14 cellular contexts compared by ENCODE assay signal in the genomic region with DNA sequence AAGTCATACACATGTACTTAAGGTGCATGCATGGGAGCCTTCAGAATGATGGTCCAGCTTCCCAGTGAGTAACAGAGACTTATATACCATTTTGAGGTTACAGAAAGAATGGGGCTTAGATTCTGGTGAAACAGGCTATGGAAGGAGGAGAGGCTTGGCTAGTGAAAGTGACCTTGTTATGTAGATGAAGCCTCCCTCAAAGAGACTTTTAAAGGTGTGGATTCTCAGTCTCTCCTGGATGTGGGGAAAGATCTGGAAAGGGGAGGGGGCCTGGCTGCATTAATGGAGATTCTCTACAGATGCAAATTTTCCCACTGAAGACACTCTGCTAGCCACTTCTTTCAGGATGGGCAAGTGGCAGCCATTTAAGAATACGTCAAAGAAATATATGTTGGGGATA. TPM values are rescaled to one million over a fixed set of nuclear protein-coding genes. Genes with fewer than 3 reads are reported as not detected.
DNase-seq lines count a peak whose midpoint lies in the region; ATAC-seq, FAIRE-seq and TF ChIP-seq lines count a peak whose summit lies in the region.
"Had no signal": no experiment of that assay in that cellular context is flagged by ENCODE, and none has a peak within 500 bp of the region (broad histone marks: within the 10 kb centered on the region; RNA-seq: fewer than 3 reads in every experiment).

No MANE protein-coding gene starts in this region.

- H3K4me3 ChIP-seq in GM23338 (peak overlapping the region; percentile 32; the same call in 1 of the 2 replicates), kidney (ENCODE audit: low read length in 2 of 2) (peak overlapping the region in 1 of 2 donors; percentile 31)
- H3K4me3 ChIP-seq: K562 had no signal

- CTCF ChIA-PET in activated naive CD4-positive, alpha-beta T cell treated with anti-CD3 and anti-CD28 coated beads for 36 hours (lab: Charles Lee) = no interaction called here
- CTCF ChIA-PET in activated CD8-positive, alpha-beta T cell treated with anti-CD3 and anti-CD28 coated beads for 36 hours (lab: Charles Lee) = interaction anchor here (1.4 to 2.4 kb wide), 3 partner anchors 9 to 34 kb away, joined by 4 to 17 read pairs (median 4); no protein-coding TSS in a partner anchor

- peak overlapping the region; percentile 92 for H3K27ac ChIP-seq in GM23338 (ENCODE audit: low read depth)
- H3K27ac ChIP-seq in kidney (ENCODE audit: low read depth in 2 of 2, low read length in 2 of 2) = peak overlapping the region; percentile 66 to 74
- H3K27ac ChIP-seq: C4-2B had no signal

- intact Hi-C loops in activated T-helper 1 cell treated with anti-CD3 and anti-CD28 coated beads, Interleukin-12 subunit alpha, Interleukin-12 subunit beta, Interleukin-2, Interleukin-4 antibody, amounts not matched to agents 30 ng/mL and 10 ng/mL and 1 ng/mL, durations not matched to agents 14 hours and 24 hours and 36 hours (cut with micrococcal nuclease) = loop anchor here (5.0 kb wide), 1 partner anchor 88 kb away; no protein-coding TSS in a partner anchor
- intact Hi-C loops in kidney (cut with DNase I) = no loop called here
- intact Hi-C loops in activated naive CD4-positive, alpha-beta T cell treated with anti-CD3 and anti-CD28 coated beads for 36 hours (cut with micrococcal nuclease) = loop anchor here (10.0 kb wide), 1 partner anchor 1150 kb away; no protein-coding TSS in a partner anchor
- intact Hi-C loops in activated CD8-positive, alpha-beta T cell treated with anti-CD3 and anti-CD28 coated beads for 36 hours (cut with micrococcal nuclease) = no loop called here

- H3K36me3 Mint-ChIP-seq in GM23338 (ENCODE audit: low read depth) = peaks cover 4% of the 10 kb centered on the region; the same call in 1 of the 3 replicates
- H3K36me3 Mint-ChIP-seq in activated T-helper 1 cell treated with anti-CD3 and anti-CD28 coated beads, Interleukin-12 subunit alpha, Interleukin-12 subunit beta, Interleukin-2, Interleukin-4 antibody, amounts not matched to agents 30 ng/mL and 10 ng/mL and 1 ng/mL, durations not matched to agents 14 hours and 24 hours and 36 hours (ENCODE audit: low read depth) = no peaks in the 10 kb centered on the region
- no peaks in the 10 kb centered on the region for H3K36me3 Mint-ChIP-seq in activated naive CD4-positive, alpha-beta T cell treated with anti-CD3 and anti-CD28 coated beads for 36 hours (ENCODE audit: low read depth)
- no peaks in the 10 kb centered on the region for H3K36me3 Mint-ChIP-seq in activated CD8-positive, alpha-beta T cell treated with anti-CD3 and anti-CD28 coated beads for 36 hours (ENCODE audit: low read depth)

- DNase-seq in GM23338 (ENCODE audit: low spot score) (no peak), kidney (no peak), omental fat pad (ENCODE audit: low spot score) (no peak), NCI-H187 treated with DMSO at 0.1 percent for 48 hours (lab: John Stamatoyannopoulos, UW) (no peak)
- no peak for DNase-seq in activated T-helper 1 cell treated with anti-CD3 and anti-CD28 coated beads, Interleukin-12 subunit alpha, Interleukin-12 subunit beta, Interleukin-2, Interleukin-4 antibody, amounts not matched to agents 30 ng/mL and 10 ng/mL and 1 ng/mL, durations not matched to agents 14 hours and 24 hours and 36 hours (ENCODE audit: low spot score)
- DNase-seq in stimulated activated CD8-positive, alpha-beta memory T cell treated with anti-CD3 and anti-CD28 coated beads, Interleukin-4, amount 100 ng/mL, for 48 hours = peak; percentile 11
- no peak for DNase-seq in activated naive CD4-positive, alpha-beta T cell treated with anti-CD3 and anti-CD28 coated beads for 36 hours
- DNase-seq in activated CD8-positive, alpha-beta T cell treated with anti-CD3 and anti-CD28 coated beads for 36 hours = no peak
- DNase-seq: activated CD4-positive, alpha-beta T cell treated with anti-CD3 and anti-CD28 coated beads for 1 hour; NCI-H1694 had no signal

- H4K20me1 ChIP-seq in GM23338 (replicated peaks; ENCODE audit: insufficient read depth) = no peaks in the 10 kb centered on the region

- no peaks in the 10 kb centered on the region; the same call in 2 of the 3 replicates for H3K9me3 Mint-ChIP-seq in GM23338
- no peaks in the 10 kb centered on the region for H3K9me3 Mint-ChIP-seq in activated T-helper 1 cell treated with anti-CD3 and anti-CD28 coated beads, Interleukin-12 subunit alpha, Interleukin-12 subunit beta, Interleukin-2, Interleukin-4 antibody, amounts not matched to agents 30 ng/mL and 10 ng/mL and 1 ng/mL, durations not matched to agents 14 hours and 24 hours and 36 hours
- no peaks in the 10 kb centered on the region for H3K9me3 Mint-ChIP-seq in activated naive CD4-positive, alpha-beta T cell treated with anti-CD3 and anti-CD28 coated beads for 36 hours
- no peaks in the 10 kb centered on the region for H3K9me3 Mint-ChIP-seq in activated CD8-positive, alpha-beta T cell treated with anti-CD3 and anti-CD28 coated beads for 36 hours
- H3K9me3 Mint-ChIP-seq: activated T-helper 17 cell treated with anti-CD3 and anti-CD28 coated beads, Interleukin-2, amount 50 U/mL, for 72 hours had no signal

- H3K9me2 ChIP-seq in GM23338 (ENCODE audit: insufficient read depth) = peaks cover 9% of the 10 kb centered on the region; the same call in 1 of the 2 replicates

- peaks cover 8% of the 10 kb centered on the region for H3K27me3 ChIP-seq in GM23338 (ENCODE audit: insufficient read depth)

- peaks cover 35% of the 10 kb centered on the region for H3K27me3 Mint-ChIP-seq in GM23338 (ENCODE audit: insufficient read depth, low read depth, poor library complexity)
- H3K27me3 Mint-ChIP-seq in activated T-helper 1 cell treated with anti-CD3 and anti-CD28 coated beads, Interleukin-12 subunit alpha, Interleukin-12 subunit beta, Interleukin-2, Interleukin-4 antibody, amounts not matched to agents 30 ng/mL and 10 ng/mL and 1 ng/mL, durations not matched to agents 14 hours and 24 hours and 36 hours (ENCODE audit: insufficient read depth) = no peaks in the 10 kb centered on the region
- H3K27me3 Mint-ChIP-seq in activated naive CD4-positive, alpha-beta T cell treated with anti-CD3 and anti-CD28 coated beads for 36 hours (ENCODE audit: low read depth) = no peaks in the 10 kb centered on the region
- no peaks in the 10 kb centered on the region for H3K27me3 Mint-ChIP-seq in activated CD8-positive, alpha-beta T cell treated with anti-CD3 and anti-CD28 coated beads for 36 hours
- H3K27me3 Mint-ChIP-seq: activated T-helper 17 cell treated with anti-CD3 and anti-CD28 coated beads, Interleukin-2, amount 50 U/mL, for 72 hours had no signal

- H3F3A ChIP-seq in GM23338 (replicated peaks; ENCODE audit: low read depth) = peaks cover 6% of the 10 kb centered on the region; the same call in 1 of the 2 replicates

- H3K79me2 ChIP-seq in GM23338 (replicated peaks; ENCODE audit: insufficient read depth) = no peaks in the 10 kb centered on the region; the same call in 1 of the 2 replicates

- TF ChIP-seq CTCF in GM23338 (conservative IDR thresholded peaks at IDR 0.05; ENCODE audit: low read depth in 2 of 2) = no peak
- no peak for TF ChIP-seq CTCF in kidney (IDR thresholded peaks at IDR 0.05; ENCODE audit: borderline replicate concordance, extremely low read depth, insufficient read depth)
- TF ChIP-seq CTCF in omental fat pad (IDR thresholded peaks at IDR 0.05) = no peak
- no peak for TF ChIP-seq CTCF in activated CD8-positive, alpha-beta T cell treated with anti-CD3 and anti-CD28 coated beads for 36 hours (IDR thresholded peaks at IDR 0.05)

- no peak overlapping the region for H2AFZ ChIP-seq in GM23338

- ATAC-seq in GM23338 = peak; percentile 53
- ATAC-seq in omental fat pad (ENCODE audit: low FRiP score) = no peak
- ATAC-seq in activated CD8-positive, alpha-beta T cell treated with anti-CD3 and anti-CD28 coated beads for 36 hours = no peak
- ATAC-seq: K562 had no signal

- peak overlapping the region in 1 of 2 donors; percentile 28 for H3K9ac ChIP-seq in kidney (ENCODE audit: low read length in 2 of 2)

- H3K4me2 ChIP-seq in GM23338 = peak overlapping the region; percentile 71

- H3K36me3 ChIP-seq in GM23338 (ENCODE audit: insufficient read depth) (no peaks in the 10 kb centered on the region), kidney (ENCODE audit: control insufficient read depth in 1 of 2, insufficient read depth in 2 of 2, low read length in 2 of 2) (peaks cover under 1 to 4% of the 10 kb centered on the region in 2 donors)

- H3K4me3 Mint-ChIP-seq in GM23338 = no peak overlapping the region
- no peak overlapping the region for H3K4me3 Mint-ChIP-seq in activated T-helper 1 cell treated with anti-CD3 and anti-CD28 coated beads, Interleukin-12 subunit alpha, Interleukin-12 subunit beta, Interleukin-2, Interleukin-4 antibody, amounts not matched to agents 30 ng/mL and 10 ng/mL and 1 ng/mL, durations not matched to agents 14 hours and 24 hours and 36 hours
- H3K4me3 Mint-ChIP-seq in activated naive CD4-positive, alpha-beta T cell treated with anti-CD3 and anti-CD28 coated beads for 36 hours = no peak overlapping the region
- H3K4me3 Mint-ChIP-seq in activated CD8-positive, alpha-beta T cell treated with anti-CD3 and anti-CD28 coated beads for 36 hours = no peak overlapping the region

- POLR2A ChIA-PET in activated CD8-positive, alpha-beta T cell treated with anti-CD3 and anti-CD28 coated beads for 36 hours (lab: Charles Lee) = no interaction called here

- no peak for FAIRE-seq in kidney (lab: Jason Lieb, UNC)
- FAIRE-seq: K562 had no signal

- no peaks in the 10 kb centered on the region for H3K9me3 ChIP-seq in kidney (ENCODE audit: control insufficient read depth in 1 of 2, low read length in 2 of 2)

- peaks cover 76% of the 10 kb centered on the region for H3K4me1 Mint-ChIP-seq in GM23338
- peaks cover 55% of the 10 kb centered on the region for H3K4me1 Mint-ChIP-seq in activated T-helper 1 cell treated with anti-CD3 and anti-CD28 coated beads, Interleukin-12 subunit alpha, Interleukin-12 subunit beta, Interleukin-2, Interleukin-4 antibody, amounts not matched to agents 30 ng/mL and 10 ng/mL and 1 ng/mL, durations not matched to agents 14 hours and 24 hours and 36 hours (ENCODE audit: low read depth)
- peaks cover 38% of the 10 kb centered on the region for H3K4me1 Mint-ChIP-seq in activated naive CD4-positive, alpha-beta T cell treated with anti-CD3 and anti-CD28 coated beads for 36 hours (ENCODE audit: low read depth)
- peaks cover 38% of the 10 kb centered on the region for H3K4me1 Mint-ChIP-seq in activated CD8-positive, alpha-beta T cell treated with anti-CD3 and anti-CD28 coated beads for 36 hours (ENCODE audit: low read depth)

- peaks cover 51% of the 10 kb centered on the region for H3K4me1 ChIP-seq in GM23338 (ENCODE audit: insufficient read depth)
- peaks cover 42 to 72% of the 10 kb centered on the region in 2 donors for H3K4me1 ChIP-seq in kidney (ENCODE audit: control insufficient read depth in 1 of 2, insufficient read depth in 1 of 2, low read depth in 1 of 2, low read length in 2 of 2)

- H3K27ac Mint-ChIP-seq in GM23338 = no peak overlapping the region; the same call in 1 of the 2 replicates
- H3K27ac Mint-ChIP-seq in activated T-helper 1 cell treated with anti-CD3 and anti-CD28 coated beads, Interleukin-12 subunit alpha, Interleukin-12 subunit beta, Interleukin-2, Interleukin-4 antibody, amounts not matched to agents 30 ng/mL and 10 ng/mL and 1 ng/mL, durations not matched to agents 14 hours and 24 hours and 36 hours = peak overlapping the region; percentile 24
- no peak overlapping the region for H3K27ac Mint-ChIP-seq in activated naive CD4-positive, alpha-beta T cell treated with anti-CD3 and anti-CD28 coated beads for 36 hours
- H3K27ac Mint-ChIP-seq in activated CD8-positive, alpha-beta T cell treated with anti-CD3 and anti-CD28 coated beads for 36 hours = no peak overlapping the region

RNA-seq across cellular contexts. Expression of a gene that starts 5.5 kb away (rescaled TPM):
- total RNA-seq in GM23338 (2014; rRNA removed; shearing (Covaris generic)) = 10.3 and 12.4 TPM in 2 replicates
- polyA plus RNA-seq in GM23338 (2016; fragmentation: Nextera tagmentation; extraction: Ambion mirVana) (13.6 and 17.8 TPM in 2 replicates), kidney (ENCODE audit: insufficient read depth, low read depth, low replicate concordance) (83.1 TPM)
- 1.3 and 2.5 TPM in 2 replicates for total RNA-seq in activated T-helper 1 cell treated with anti-CD3 and anti-CD28 coated beads, Interleukin-12 subunit alpha, Interleukin-12 subunit beta, Interleukin-2, Interleukin-4 antibody, amounts not matched to agents 30 ng/mL and 10 ng/mL and 1 ng/mL, durations not matched to agents 14 hours and 24 hours and 36 hours
- total RNA-seq in kidney (76.4 TPM), omental fat pad (100 to 1,000 TPM in 3 of 4 donors, 10 to 100 TPM in 1; 75.1 to 229 (median 142) TPM)
- 1 to 10 TPM; 1.1 to 2.2 TPM for total RNA-seq in activated naive CD4-positive, alpha-beta T cell treated with anti-CD3 and anti-CD28 coated beads for 36 hours
- total RNA-seq in activated CD8-positive, alpha-beta T cell treated with anti-CD3 and anti-CD28 coated beads for 36 hours = 1 to 10 TPM; 1.8 to 1.9 TPM

RNA-seq across cellular contexts. Expression of a gene that starts 13.5 kb away (rescaled TPM):
- total RNA-seq in GM23338 (2014; rRNA removed; shearing (Covaris generic)) = 0.12 and 1.3 TPM in 2 replicates
- polyA plus RNA-seq in GM23338 (2016; fragmentation: Nextera tagmentation; extraction: Ambion mirVana) = 0.37 TPM in 2 replicates
- 4.6 and 5.3 TPM in 2 replicates for total RNA-seq in activated T-helper 1 cell treated with anti-CD3 and anti-CD28 coated beads, Interleukin-12 subunit alpha, Interleukin-12 subunit beta, Interleukin-2, Interleukin-4 antibody, amounts not matched to agents 30 ng/mL and 10 ng/mL and 1 ng/mL, durations not matched to agents 14 hours and 24 hours and 36 hours
- 146 TPM for total RNA-seq in kidney
- polyA plus RNA-seq in kidney (ENCODE audit: insufficient read depth, low read depth, low replicate concordance) = 44.4 TPM
- total RNA-seq in activated naive CD4-positive, alpha-beta T cell treated with anti-CD3 and anti-CD28 coated beads for 36 hours = 1 to 10 TPM; 2.4 to 3.2 TPM
- total RNA-seq in omental fat pad = 100 to 1,000 TPM; 181 to 740 (median 276) TPM
- under 1 TPM; 0.16 to 0.27 TPM for total RNA-seq in activated CD8-positive, alpha-beta T cell treated with anti-CD3 and anti-CD28 coated beads for 36 hours

RNA-seq across cellular contexts. Expression of a gene that starts 35.6 kb away (rescaled TPM):
- total RNA-seq in GM23338 (2014; rRNA removed; shearing (Covaris generic)) = 38.7 and 40.5 TPM in 2 replicates
- polyA plus RNA-seq in GM23338 (2016; fragmentation: Nextera tagmentation; extraction: Ambion mirVana) (72.8 and 81.8 TPM in 2 replicates), kidney (ENCODE audit: insufficient read depth, low read depth, low replicate concordance) (18.7 TPM)
- total RNA-seq in activated T-helper 1 cell treated with anti-CD3 and anti-CD28 coated beads, Interleukin-12 subunit alpha, Interleukin-12 subunit beta, Interleukin-2, Interleukin-4 antibody, amounts not matched to agents 30 ng/mL and 10 ng/mL and 1 ng/mL, durations not matched to agents 14 hours and 24 hours and 36 hours = 23.1 and 25.6 TPM in 2 replicates
- total RNA-seq in kidney (24.5 TPM), omental fat pad (10 to 100 TPM; 25.9 to 51.7 (median 37.7) TPM)
- total RNA-seq in activated naive CD4-positive, alpha-beta T cell treated with anti-CD3 and anti-CD28 coated beads for 36 hours = 10 to 100 TPM; 18.7 to 19.5 TPM
- 10 to 100 TPM; 34.4 to 37.6 TPM for total RNA-seq in activated CD8-positive, alpha-beta T cell treated with anti-CD3 and anti-CD28 coated beads for 36 hours

RNA-seq across cellular contexts. Expression of a gene that starts 54.0 kb away (rescaled TPM):
- not detected in 2 replicates for total RNA-seq in GM23338 (2014; rRNA removed; shearing (Covaris generic))
- polyA plus RNA-seq in GM23338 (2016; fragmentation: Nextera tagmentation; extraction: Ambion mirVana) (not detected in 2 replicates), kidney (ENCODE audit: insufficient read depth, low read depth, low replicate concordance) (127 TPM)
- total RNA-seq in activated T-helper 1 cell treated with anti-CD3 and anti-CD28 coated beads, Interleukin-12 subunit alpha, Interleukin-12 subunit beta, Interleukin-2, Interleukin-4 antibody, amounts not matched to agents 30 ng/mL and 10 ng/mL and 1 ng/mL, durations not matched to agents 14 hours and 24 hours and 36 hours = not detected in 2 replicates
- total RNA-seq in kidney (19.3 TPM), omental fat pad (not detected)
- total RNA-seq in activated naive CD4-positive, alpha-beta T cell treated with anti-CD3 and anti-CD28 coated beads for 36 hours = not detected
- total RNA-seq in activated CD8-positive, alpha-beta T cell treated with anti-CD3 and anti-CD28 coated beads for 36 hours = not detected
- total RNA-seq: activated T-helper 17 cell treated with anti-CD3 and anti-CD28 coated beads, Interleukin-2, amount 50 U/mL, for 72 hours; epithelial cell of proximal tubule; K562 had no signal
- polyA plus RNA-seq: K562 had no signal

Comparison
In these comparisons a context has a peak if more than half of its experiments do, and no peak if none do; other contexts are left out.
1. RNA of a gene that starts 13.5 kb away (total RNA-seq): 181 to 740 TPM in omental fat pad and 146 TPM in kidney (single experiment); 4.6 to 5.3 TPM in activated T-helper 1 cell treated with anti-CD3 and anti-CD28 coated beads, Interleukin-12 subunit alpha, Interleukin-12 subunit beta, Interleukin-2, Interleukin-4 antibody, amounts not matched to agents 30 ng/mL and 10 ng/mL and 1 ng/mL, durations not matched to agents 14 hours and 24 hours and 36 hours, 2.4 to 3.2 TPM in activated naive CD4-positive, alpha-beta T cell treated with anti-CD3 and anti-CD28 coated beads for 36 hours, 0.12 to 1.3 TPM in GM23338 and 0.16 to 0.27 TPM in activated CD8-positive, alpha-beta T cell treated with anti-CD3 and anti-CD28 coated beads for 36 hours; every median in the first group is over 10 times any median in the second.
2. intact Hi-C loops: an anchor here in activated T-helper 1 cell treated with anti-CD3 and anti-CD28 coated beads, Interleukin-12 subunit alpha, Interleukin-12 subunit beta, Interleukin-2, Interleukin-4 antibody, amounts not matched to agents 30 ng/mL and 10 ng/mL and 1 ng/mL, durations not matched to agents 14 hours and 24 hours and 36 hours (5.0 kb wide) and activated naive CD4-positive, alpha-beta T cell treated with anti-CD3 and anti-CD28 coated beads for 36 hours (10.0 kb wide); none called in kidney and activated CD8-positive, alpha-beta T cell treated with anti-CD3 and anti-CD28 coated beads for 36 hours.